In the genomic region with DNA sequence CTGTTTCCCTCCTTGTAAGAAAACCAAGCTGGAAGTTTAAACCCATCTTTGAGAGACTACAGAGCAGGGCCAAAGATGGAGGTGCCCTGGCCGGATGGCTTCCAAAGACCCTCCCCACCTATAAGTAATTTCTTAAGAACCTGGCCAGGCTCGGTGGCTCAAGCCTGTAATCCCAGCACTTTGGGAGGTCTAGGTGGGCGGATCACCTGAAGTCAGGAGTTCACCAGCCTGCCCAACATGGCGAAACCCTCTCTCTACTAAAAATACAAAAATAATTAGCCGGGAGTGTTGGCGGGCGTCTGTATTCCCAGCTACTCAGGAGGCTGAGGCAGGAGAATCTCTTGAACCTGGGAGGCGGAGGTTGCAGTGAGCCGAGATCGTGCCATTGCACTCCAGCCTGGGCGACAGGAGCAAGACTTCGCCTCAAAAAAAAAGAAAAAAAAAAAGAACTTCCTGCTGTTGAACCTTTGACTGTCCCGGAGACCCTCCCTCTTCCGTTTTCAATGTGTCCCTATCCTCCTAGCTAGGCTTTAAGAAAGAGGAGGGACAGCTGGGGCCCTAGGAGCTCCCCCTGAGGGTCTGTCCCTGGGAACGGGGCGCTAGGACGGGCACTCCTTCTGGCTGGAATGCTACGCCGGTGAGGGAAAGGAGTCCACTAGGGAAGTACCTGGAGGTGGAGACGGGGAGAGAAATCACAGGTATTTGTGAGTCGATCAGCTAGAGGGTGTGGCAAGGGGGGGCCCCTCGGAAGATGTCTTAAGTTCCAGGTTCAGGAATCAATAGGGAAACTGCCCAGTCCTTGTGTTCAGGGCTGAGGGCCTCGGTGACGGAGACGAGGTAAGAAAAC, we compare ENCODE assay signal across 8 cellular contexts. TPM values are rescaled to one million over a fixed set of nuclear protein-coding genes. Genes with fewer than 3 reads are reported as not detected.
A peak's percentile ranks its signal among the peaks of the same experiment; 100 is the strongest.
DNase-seq lines count a peak whose midpoint lies in the region; ATAC-seq and TF ChIP-seq lines count a peak whose summit lies in the region.

No MANE protein-coding gene starts in this region.

- H3K9ac ChIP-seq in neural progenitor cell = no peak overlapping the region

- H2AFZ ChIP-seq in neural progenitor cell (replicated peaks) = peak overlapping the region; percentile 75

- ATAC-seq in activated T-cell treated with anti-CD3 and anti-CD28 coated beads, Interleukin-2, amount 50 U/mL, for 4 hours = peak in 1 of 2 donors; percentile 3
- ATAC-seq in HG03442 (IDR thresholded peaks at IDR 0.05; ENCODE audit: unreplicated experiment) (peak; percentile 1), HG03378 (IDR thresholded peaks at IDR 0.05; ENCODE audit: unreplicated experiment) (no peak)

- peaks cover 14% of the 10 kb centered on the region for H3K27me3 ChIP-seq in neural progenitor cell

- H3K79me2 ChIP-seq in neural progenitor cell (ENCODE audit: low read depth) = no peaks in the 10 kb centered on the region

- H3F3A ChIP-seq in neural progenitor cell (ENCODE audit: low read depth) = peaks cover 17% of the 10 kb centered on the region

- H3K9me3 Mint-ChIP-seq in activated T-cell treated with anti-CD3 and anti-CD28 coated beads, Interleukin-2, amount 50 U/mL, for 4 hours = no peaks in the 10 kb centered on the region
- H3K9me3 Mint-ChIP-seq in neural progenitor cell = peaks cover 4% of the 10 kb centered on the region

- no peak for TF ChIP-seq CTCF in fibroblast of the aortic adventitia (IDR thresholded peaks at IDR 0.05; ENCODE audit: insufficient read depth, low read length)
- peak; percentile 36 for TF ChIP-seq CTCF in neural progenitor cell (IDR thresholded peaks at IDR 0.05)

- peak overlapping the region; percentile 62 for H3K27ac Mint-ChIP-seq in neural progenitor cell

- no peaks in the 10 kb centered on the region for H3K36me3 ChIP-seq in neural progenitor cell

- H3K4me1 ChIP-seq in neural progenitor cell = peaks cover 16% of the 10 kb centered on the region

- peaks cover 64% of the 10 kb centered on the region for H3K4me1 Mint-ChIP-seq in activated T-cell treated with anti-CD3 and anti-CD28 coated beads, Interleukin-2, amount 50 U/mL, for 4 hours (ENCODE audit: low read depth)
- H3K4me1 Mint-ChIP-seq in neural progenitor cell = peaks cover 26% of the 10 kb centered on the region

- H3K4me3 Mint-ChIP-seq in activated T-cell treated with anti-CD3 and anti-CD28 coated beads, Interleukin-2, amount 50 U/mL, for 4 hours = peak overlapping the region; percentile 95
- peak overlapping the region; percentile 90 for H3K4me3 Mint-ChIP-seq in neural progenitor cell

- no peak for DNase-seq in activated T-cell treated with anti-CD3 and anti-CD28 coated beads, Interleukin-2, amount 50 U/mL, for 4 hours
- DNase-seq in activated T-cell treated with anti-CD3 and anti-CD28 coated beads, Interleukin-2, amount 50 U/mL, for 48 hours = no peak
- DNase-seq in T-helper 9 cell (peak; percentile 23), fibroblast of the aortic adventitia (ENCODE audit: low read depth) (no peak), neural progenitor cell (ENCODE audit: low spot score) (peak; percentile 73), SKM-1 (lab: John Stamatoyannopoulos, UW; ENCODE audit: unreplicated experiment) (no peak)

- H3K4me2 ChIP-seq in neural progenitor cell = peak overlapping the region; percentile 80

- H3K27ac ChIP-seq in neural progenitor cell = no peak overlapping the region

- no peaks in the 10 kb centered on the region for H3K36me3 Mint-ChIP-seq in activated T-cell treated with anti-CD3 and anti-CD28 coated beads, Interleukin-2, amount 50 U/mL, for 4 hours (ENCODE audit: insufficient read depth)
- H3K36me3 Mint-ChIP-seq in neural progenitor cell = peaks cover 6% of the 10 kb centered on the region

- H4K20me1 ChIP-seq in neural progenitor cell (ENCODE audit: low read depth) = no peaks in the 10 kb centered on the region

- no peaks in the 10 kb centered on the region for H3K27me3 Mint-ChIP-seq in activated T-cell treated with anti-CD3 and anti-CD28 coated beads, Interleukin-2, amount 50 U/mL, for 4 hours (ENCODE audit: low read depth)
- H3K27me3 Mint-ChIP-seq in neural progenitor cell (ENCODE audit: insufficient read depth, low read depth) = peaks cover 13% of the 10 kb centered on the region

- H3K4me3 ChIP-seq in fibroblast of the aortic adventitia (ENCODE audit: low read depth, low read length) = peak overlapping the region; percentile 72
- peak overlapping the region; percentile 63 for H3K4me3 ChIP-seq in neural progenitor cell

- no peaks in the 10 kb centered on the region for H3K9me3 ChIP-seq in neural progenitor cell (ENCODE audit: low read depth)

RNA-seq across cellular contexts. Expression of a gene that starts 4.8 kb away (rescaled TPM):
- total RNA-seq in activated T-cell treated with anti-CD3 and anti-CD28 coated beads, Interleukin-2, amount 50 U/mL, for 4 hours = 10 to 100 TPM; 21.8 to 23.8 (median 22.9) TPM
- total RNA-seq in fibroblast of the aortic adventitia (ENCODE audit: low replicate concordance) (0.18 and 1.6 TPM in 2 replicates), neural progenitor cell (ENCODE audit: low replicate concordance) (0.56 and 0.86 TPM in 2 replicates)

RNA-seq across cellular contexts. Expression of a gene that starts 11.9 kb away (rescaled TPM):
- over 10,000 TPM; 12,907 to 15,791 (median 13,372) TPM for total RNA-seq in activated T-cell treated with anti-CD3 and anti-CD28 coated beads, Interleukin-2, amount 50 U/mL, for 4 hours
- total RNA-seq in fibroblast of the aortic adventitia (ENCODE audit: low replicate concordance) (966 and 30,763 TPM in 2 replicates), neural progenitor cell (ENCODE audit: low replicate concordance) (1,307 and 2,709 TPM in 2 replicates)

RNA-seq across cellular contexts. Expression of a gene that starts 12.1 kb away (rescaled TPM):
- total RNA-seq in activated T-cell treated with anti-CD3 and anti-CD28 coated beads, Interleukin-2, amount 50 U/mL, for 4 hours = 10 to 100 TPM; 11.1 to 12.5 (median 12.0) TPM
- 6.1 and 10.9 TPM in 2 replicates for total RNA-seq in fibroblast of the aortic adventitia (ENCODE audit: low replicate concordance)
- total RNA-seq in neural progenitor cell (ENCODE audit: low replicate concordance) = 3.8 and 10.6 TPM in 2 replicates

RNA-seq across cellular contexts. Expression of a gene that starts 19.0 kb away (rescaled TPM):
- total RNA-seq in activated T-cell treated with anti-CD3 and anti-CD28 coated beads, Interleukin-2, amount 50 U/mL, for 4 hours = 1 to 10 TPM; 1.1 to 1.2 (median 1.2) TPM
- total RNA-seq in fibroblast of the aortic adventitia (ENCODE audit: low replicate concordance) (3.9 TPM in 1 of 2 replicates, not detected in the other), neural progenitor cell (ENCODE audit: low replicate concordance) (13.2 and 31.9 TPM in 2 replicates)

RNA-seq across cellular contexts. Expression of a gene that starts 27.7 kb away (rescaled TPM):
- 1 to 10 TPM; 1.8 to 4.5 (median 3.9) TPM for total RNA-seq in activated T-cell treated with anti-CD3 and anti-CD28 coated beads, Interleukin-2, amount 50 U/mL, for 4 hours
- 1.1 and 1.9 TPM in 2 replicates for total RNA-seq in fibroblast of the aortic adventitia (ENCODE audit: low replicate concordance)
- total RNA-seq in neural progenitor cell (ENCODE audit: low replicate concordance) = 0.56 and 1.4 TPM in 2 replicates

Comparison
In these comparisons a context has a peak if more than half of its experiments do, and no peak if none do; other contexts are left out.
1. DNase-seq: peak in T-helper 9 cell (single experiment) and neural progenitor cell (single experiment); none in activated T-cell treated with anti-CD3 and anti-CD28 coated beads, Interleukin-2, amount 50 U/mL, for 4 hours (single experiment), activated T-cell treated with anti-CD3 and anti-CD28 coated beads, Interleukin-2, amount 50 U/mL, for 48 hours (0 of 2), fibroblast of the aortic adventitia (single experiment) and SKM-1 (single experiment).